In genomic region chr11:47980093-47980906, GRCh38 we compare ENCODE assay signal across 7 cellular contexts. TPM values are rescaled to one million over a fixed set of nuclear protein-coding genes. Genes with fewer than 3 reads are reported as not detected.
DNase-seq lines count a peak whose midpoint lies in the region; ATAC-seq lines count a peak whose summit lies in the region.

Gene PTPRJ, plus strand, starts transcription at chr11:47980559. Its CDS starts 354 bp downstream, at chr11:47980913.

- peak; percentile 64 for ATAC-seq in GM18502 (IDR thresholded peaks at IDR 0.05; ENCODE audit: poor library complexity, unreplicated experiment)
- peak; percentile 47 for ATAC-seq in HG02623 (IDR thresholded peaks at IDR 0.05; ENCODE audit: unreplicated experiment)

- in situ Hi-C loops in endometrial microvascular endothelial cells (cut with HindIII; ENCODE audit: inconsistent ontology term, low pct_unique_long_range_greater_than_20kb, low sequenced_read_pairs): no loop called here

- DNase-seq in NCI-H2227 treated with DMSO at 0.1 percent for 48 hours (lab: John Stamatoyannopoulos, UW) (peak; percentile 65), mesenteric fat pad (ENCODE audit: low spot score) (peak; percentile 91)
- DNase-seq in activated CD8-positive, alpha-beta memory T cell treated with anti-CD3 and anti-CD28 coated beads, Interleukin-2, amount 50 U/mL, for 4 hours: peak; percentile 69
- DNase-seq in stimulated activated CD8-positive, alpha-beta memory T cell treated with anti-CD3 and anti-CD28 coated beads, Interleukin-7, amount 100 ng/mL, for 1 hour (ENCODE audit: low read depth in 2 of 2): peak; percentile 29 to 41

RNA-seq across cellular contexts. Expression of gene PTPRJ, which starts in this region (rescaled TPM):
- total RNA-seq in endometrial microvascular endothelial cells (ENCODE audit: inconsistent ontology term): 10.8 TPM
- total RNA-seq in mesenteric fat pad: 24.0 TPM

Comparison
In these comparisons a context has a peak if more than half of its experiments do, and no peak if none do; other contexts are left out.
1. Peak in every context shown above with its lines: DNase-seq and ATAC-seq.
2. DNase-seq: peak in every context shown above with its lines; median percentile 91 in mesenteric fat pad; 69 in activated CD8-positive, alpha-beta memory T cell treated with anti-CD3 and anti-CD28 coated beads, Interleukin-2, amount 50 U/mL, for 4 hours; 65 in NCI-H2227 treated with DMSO at 0.1 percent for 48 hours; 35 in stimulated activated CD8-positive, alpha-beta memory T cell treated with anti-CD3 and anti-CD28 coated beads, Interleukin-7, amount 100 ng/mL, for 1 hour.